ENCODE assay signal across 17 cellular contexts in the genomic region with DNA sequence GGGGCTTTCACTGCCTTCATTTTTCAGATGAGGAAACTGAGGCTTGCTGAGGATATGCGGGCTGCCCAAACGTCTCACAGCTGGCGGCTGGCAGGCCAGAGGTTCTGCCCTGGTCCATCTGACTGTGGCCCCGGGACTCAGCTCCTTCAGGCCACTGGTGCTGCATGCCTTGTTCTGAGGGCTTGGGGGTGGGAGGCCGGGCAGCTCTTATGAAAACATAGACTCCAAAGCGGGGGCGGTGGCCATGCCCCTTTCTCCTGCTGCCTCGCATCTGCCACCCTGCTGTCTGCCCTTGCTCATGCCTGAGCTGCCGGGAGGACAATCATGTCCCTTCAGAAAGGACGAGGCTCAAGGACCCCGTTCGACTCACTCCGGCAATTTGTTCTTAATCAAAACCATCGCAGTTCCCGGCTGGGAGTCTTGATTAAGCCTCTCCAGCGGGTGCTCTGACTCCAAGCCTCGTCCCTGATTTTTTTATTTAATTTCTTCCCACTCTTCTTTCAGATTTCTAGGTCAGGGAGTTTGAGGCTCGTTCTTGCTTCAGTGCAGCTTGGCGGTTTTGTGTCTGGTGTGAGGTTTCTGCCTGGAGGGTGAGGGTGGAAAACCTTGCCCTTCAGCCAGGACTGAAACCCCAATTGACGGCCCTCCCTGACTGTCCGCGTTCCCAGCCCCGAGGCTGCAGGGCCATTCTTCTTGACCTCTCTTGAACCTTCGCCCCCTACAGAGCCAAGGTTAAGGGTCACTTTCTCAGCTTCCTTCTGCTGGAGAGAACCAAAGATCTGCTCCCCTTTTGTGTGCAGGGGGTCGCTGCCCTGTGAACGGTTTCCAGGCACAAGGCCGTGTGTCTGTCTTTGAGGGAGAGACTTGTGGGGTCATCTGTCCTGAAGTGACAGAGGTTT.
DNase-seq lines count a peak whose midpoint lies in the region; ATAC-seq and TF ChIP-seq lines count a peak whose summit lies in the region.
"Had no signal": no experiment of that assay in that cellular context is flagged by ENCODE, and none has a peak within 500 bp of the region (broad histone marks: within the 10 kb centered on the region; RNA-seq: fewer than 3 reads in every experiment).

No MANE protein-coding gene starts in this region.

- CTCF ChIA-PET in activated CD8-positive, alpha-beta T cell treated with anti-CD3 and anti-CD28 coated beads, Interleukin-2, amount 10 ng/mL, durations not matched to agents 7 days and 5 days (lab: Charles Lee), result interaction anchor here (1.0 kb wide), 1 partner anchor 27 kb away, joined by 3 read pairs; no protein-coding TSS in a partner anchor
- CTCF ChIA-PET in activated CD8-positive, alpha-beta T cell treated with anti-CD3 and anti-CD28 coated beads for 36 hours (lab: Charles Lee), result no interaction called here

- no peak overlapping the region for H3K27ac Mint-ChIP-seq in activated CD8-positive, alpha-beta T cell treated with anti-CD3 and anti-CD28 coated beads, Interleukin-2, amount 10 ng/mL, durations not matched to agents 7 days and 5 days
- no peak overlapping the region for H3K27ac Mint-ChIP-seq in activated CD8-positive, alpha-beta T cell treated with anti-CD3 and anti-CD28 coated beads for 36 hours
- peak overlapping the region; percentile 64 for H3K27ac Mint-ChIP-seq in neural crest cell (ENCODE audit: unreplicated experiment)
- H3K27ac Mint-ChIP-seq: CD14-positive monocyte had no signal

- POLR2A ChIA-PET in activated CD8-positive, alpha-beta T cell treated with anti-CD3 and anti-CD28 coated beads, Interleukin-2, amount 10 ng/mL, durations not matched to agents 7 days and 5 days (lab: Charles Lee), result no interaction called here
- POLR2A ChIA-PET in activated CD8-positive, alpha-beta T cell treated with anti-CD3 and anti-CD28 coated beads for 36 hours (lab: Charles Lee), result interaction anchor here (1.1 kb wide), 1 partner anchor 16 kb away, joined by 3 read pairs; no protein-coding TSS in a partner anchor

- TF ChIP-seq EP300 in stomach (IDR thresholded peaks at IDR 0.05), result no peak

- H3K4me1 ChIP-seq in colonic mucosa (no peaks in the 10 kb centered on the region), stomach (no peaks in the 10 kb centered on the region)
- H3K4me1 ChIP-seq: A549, Caco-2 had no signal

- no peak overlapping the region for H3K4me3 ChIP-seq in colonic mucosa
- no peak overlapping the region for H3K4me3 ChIP-seq in stomach
- H3K4me3 ChIP-seq: A549 had no signal

- intact Hi-C loops in activated CD8-positive, alpha-beta T cell treated with anti-CD3 and anti-CD28 coated beads for 36 hours (cut with micrococcal nuclease), result no loop called here
- intact Hi-C loops in colonic mucosa (cut with DNase I) (no loop called here), stomach (cut with DNase I; ENCODE audit: low total_unique reads) (no loop called here)

- 51 to 70% (median 68%) methylated on average over 27 of the region's 27 CpGs for WGBS in stomach, 5 donors

- H3K27me3 ChIP-seq in colonic mucosa (no peaks in the 10 kb centered on the region), stomach (peaks cover 0 to 26% (median 0%) of the 10 kb centered on the region in 3 donors)

- H3K9ac ChIP-seq in colonic mucosa (ENCODE audit: low read depth in 2 of 2, low read length in 2 of 2), result no peak overlapping the region

- no peaks in the 10 kb centered on the region for H3K9me3 ChIP-seq in colonic mucosa
- peaks cover 0 to 19% (median 13%) of the 10 kb centered on the region in 4 donors for H3K9me3 ChIP-seq in stomach

- no peak overlapping the region for H3K4me3 Mint-ChIP-seq in activated CD8-positive, alpha-beta T cell treated with anti-CD3 and anti-CD28 coated beads, Interleukin-2, amount 10 ng/mL, durations not matched to agents 7 days and 5 days
- no peak overlapping the region for H3K4me3 Mint-ChIP-seq in activated CD8-positive, alpha-beta T cell treated with anti-CD3 and anti-CD28 coated beads for 36 hours
- peak overlapping the region; percentile 64 for H3K4me3 Mint-ChIP-seq in neural crest cell

- no peak for TF ChIP-seq CTCF in activated CD8-positive, alpha-beta T cell treated with anti-CD3 and anti-CD28 coated beads for 36 hours (IDR thresholded peaks at IDR 0.05)
- no peak for TF ChIP-seq CTCF in colonic mucosa (IDR thresholded peaks at IDR 0.05)
- no peak for TF ChIP-seq CTCF in neural crest cell (conservative IDR thresholded peaks at IDR 0.05)
- no peak for TF ChIP-seq CTCF in stomach (IDR thresholded peaks at IDR 0.05)

- peak; percentile 16 for DNase-seq in activated CD8-positive, alpha-beta T cell treated with anti-CD3 and anti-CD28 coated beads, Interleukin-2, amount 10 ng/mL, durations not matched to agents 7 days and 5 days
- no peak for DNase-seq in activated CD8-positive, alpha-beta T cell treated with anti-CD3 and anti-CD28 coated beads for 36 hours
- DNase-seq in colonic mucosa (peak; percentile 12), neural crest cell (ENCODE audit: low read depth, low spot score) (peak; percentile 54), stomach (peak; percentile 20), NCI-H748 (lab: John Stamatoyannopoulos, UW; ENCODE audit: unreplicated experiment) (no peak)
- DNase-seq: Caco-2; KBM-7; NCI-H146; NCI-H2081 treated with DMSO at 0.1 percent for 48 hours; NCI-H2227 treated with DMSO at 0.1 percent for 48 hours; NCI-H526; NK-92 treated with Interleukin-12 subunit alpha and Interleukin-12 subunit beta, amount 100 ng/mL, for 24 hours had no signal

- H3K36me3 Mint-ChIP-seq in activated CD8-positive, alpha-beta T cell treated with anti-CD3 and anti-CD28 coated beads, Interleukin-2, amount 10 ng/mL, durations not matched to agents 7 days and 5 days (ENCODE audit: low read depth), result peaks cover 3% of the 10 kb centered on the region
- no peaks in the 10 kb centered on the region for H3K36me3 Mint-ChIP-seq in activated CD8-positive, alpha-beta T cell treated with anti-CD3 and anti-CD28 coated beads for 36 hours (ENCODE audit: low read depth)
- H3K36me3 Mint-ChIP-seq in neural crest cell (ENCODE audit: low read depth), result peaks cover 14% of the 10 kb centered on the region
- H3K36me3 Mint-ChIP-seq: CD14-positive monocyte had no signal

- H3K36me3 ChIP-seq in colonic mucosa (no peaks in the 10 kb centered on the region), stomach (no peaks in the 10 kb centered on the region)

- no peaks in the 10 kb centered on the region for H3K9me3 Mint-ChIP-seq in activated CD8-positive, alpha-beta T cell treated with anti-CD3 and anti-CD28 coated beads, Interleukin-2, amount 10 ng/mL, durations not matched to agents 7 days and 5 days (ENCODE audit: insufficient read depth)
- H3K9me3 Mint-ChIP-seq in activated CD8-positive, alpha-beta T cell treated with anti-CD3 and anti-CD28 coated beads for 36 hours, result no peaks in the 10 kb centered on the region
- peaks cover 3% of the 10 kb centered on the region for H3K9me3 Mint-ChIP-seq in neural crest cell

- H3K27ac ChIP-seq in colonic mucosa (no peak overlapping the region), stomach (no peak overlapping the region)
- H3K27ac ChIP-seq: A549 had no signal

- peaks cover 6% of the 10 kb centered on the region for H3K4me1 Mint-ChIP-seq in activated CD8-positive, alpha-beta T cell treated with anti-CD3 and anti-CD28 coated beads, Interleukin-2, amount 10 ng/mL, durations not matched to agents 7 days and 5 days (ENCODE audit: low read depth)
- H3K4me1 Mint-ChIP-seq in activated CD8-positive, alpha-beta T cell treated with anti-CD3 and anti-CD28 coated beads for 36 hours (ENCODE audit: low read depth), result peaks cover 2% of the 10 kb centered on the region
- H3K4me1 Mint-ChIP-seq in neural crest cell, result peaks cover 53% of the 10 kb centered on the region
- H3K4me1 Mint-ChIP-seq: CD14-positive monocyte had no signal

- peaks cover 22% of the 10 kb centered on the region for H3K27me3 Mint-ChIP-seq in activated CD8-positive, alpha-beta T cell treated with anti-CD3 and anti-CD28 coated beads, Interleukin-2, amount 10 ng/mL, durations not matched to agents 7 days and 5 days (ENCODE audit: low read depth)
- H3K27me3 Mint-ChIP-seq in activated CD8-positive, alpha-beta T cell treated with anti-CD3 and anti-CD28 coated beads for 36 hours, result no peaks in the 10 kb centered on the region
- no peaks in the 10 kb centered on the region for H3K27me3 Mint-ChIP-seq in neural crest cell (ENCODE audit: low read depth)

- ATAC-seq in activated CD8-positive, alpha-beta T cell treated with anti-CD3 and anti-CD28 coated beads, Interleukin-2, amount 10 ng/mL, durations not matched to agents 7 days and 5 days, result no peak
- no peak for ATAC-seq in activated CD8-positive, alpha-beta T cell treated with anti-CD3 and anti-CD28 coated beads for 36 hours
- no peak for ATAC-seq in HG02678 (IDR thresholded peaks at IDR 0.05; ENCODE audit: unreplicated experiment)
- no peak for ATAC-seq in GM18517 (IDR thresholded peaks at IDR 0.05; ENCODE audit: unreplicated experiment)
- ATAC-seq: A549 had no signal

- no peak for TF ChIP-seq POLR2A in stomach (IDR thresholded peaks at IDR 0.05)

Comparison
In these comparisons a context has a peak if more than half of its experiments do, and no peak if none do; other contexts are left out.
1. DNase-seq: peak in activated CD8-positive, alpha-beta T cell treated with anti-CD3 and anti-CD28 coated beads, Interleukin-2, amount 10 ng/mL, durations not matched to agents 7 days and 5 days (single experiment), colonic mucosa (single experiment), neural crest cell (single experiment) and stomach (single experiment); none in activated CD8-positive, alpha-beta T cell treated with anti-CD3 and anti-CD28 coated beads for 36 hours (single experiment) and NCI-H748 (single experiment).